ENCODE assay signal across 7 cellular contexts in the genomic region with DNA sequence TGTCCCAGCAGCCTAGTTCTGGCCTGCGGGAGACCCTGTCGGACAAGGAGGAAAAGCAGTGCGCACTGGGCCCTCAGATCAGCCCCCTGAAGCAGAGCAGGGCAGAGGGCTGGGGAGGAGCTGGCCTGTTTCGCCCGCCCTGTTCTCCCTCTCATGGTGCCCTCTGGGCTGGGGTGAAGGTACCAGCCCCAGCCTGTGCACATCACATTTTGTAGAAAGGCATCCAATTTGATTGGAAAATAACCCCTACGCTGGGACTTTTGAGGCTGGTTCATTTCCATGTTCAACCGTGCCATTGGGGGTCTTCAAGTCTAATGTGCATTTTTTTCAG. TPM values are rescaled to one million over a fixed set of nuclear protein-coding genes. Genes with fewer than 3 reads are reported as not detected.
A peak's percentile ranks its signal among the peaks of the same experiment; 100 is the strongest.
DNase-seq lines count a peak whose midpoint lies in the region; ATAC-seq and TF ChIP-seq lines count a peak whose summit lies in the region.

No MANE protein-coding gene starts in this region.

- H3K27me3 Mint-ChIP-seq in T-cell = no peaks in the 10 kb centered on the region

- H3K36me3 Mint-ChIP-seq in T-cell = no peaks in the 10 kb centered on the region
- H3K36me3 Mint-ChIP-seq in stimulated activated effector memory CD8-positive, alpha-beta T cell treated with anti-CD3 and anti-CD28 coated beads, Interleukin-12 subunit alpha, Interleukin-12 subunit beta, amount 100 ng/mL, for 72 hours = peaks cover 51% of the 10 kb centered on the region

- DNase-seq in HFF-Myc (ENCODE audit: extremely low read depth, low read depth) (no peak), T-cell (no peak), left ventricle myocardium inferior (no peak), foreskin melanocyte (no peak), NCI-H2081 (lab: John Stamatoyannopoulos, UW) (no peak)
- DNase-seq in stimulated activated effector memory CD8-positive, alpha-beta T cell treated with anti-CD3 and anti-CD28 coated beads, Interleukin-12 subunit alpha, Interleukin-12 subunit beta, amount 100 ng/mL, for 72 hours (ENCODE audit: low spot score in 2 of 2) = no peak
- no peak for DNase-seq in activated CD4-positive, CD25-positive, alpha-beta regulatory T cell (lab: John Stamatoyannopoulos, UW)

- POLR2A ChIA-PET in T-cell (lab: Charles Lee) = interaction anchor here in 1 of 2 donors (1.3 kb wide), 1 partner anchor 22 kb away, joined by 4 read pairs; no protein-coding TSS in a partner anchor

- H3K27ac Mint-ChIP-seq in T-cell = peak overlapping the region; percentile 97 to 98
- H3K27ac Mint-ChIP-seq in stimulated activated effector memory CD8-positive, alpha-beta T cell treated with anti-CD3 and anti-CD28 coated beads, Interleukin-12 subunit alpha, Interleukin-12 subunit beta, amount 100 ng/mL, for 72 hours = peak overlapping the region; percentile 89

- no peak for ATAC-seq in T-cell (replicated peaks in 1 of 4)
- ATAC-seq in stimulated activated effector memory CD8-positive, alpha-beta T cell treated with anti-CD3 and anti-CD28 coated beads, Interleukin-12 subunit alpha, Interleukin-12 subunit beta, amount 100 ng/mL, for 72 hours = no peak

- H3K9me3 Mint-ChIP-seq in T-cell = no peaks in the 10 kb centered on the region
- H3K9me3 Mint-ChIP-seq in stimulated activated effector memory CD8-positive, alpha-beta T cell treated with anti-CD3 and anti-CD28 coated beads, Interleukin-12 subunit alpha, Interleukin-12 subunit beta, amount 100 ng/mL, for 72 hours = no peaks in the 10 kb centered on the region

- peak overlapping the region; percentile 85 to 96 (median 94) for H3K4me3 Mint-ChIP-seq in T-cell
- peak overlapping the region; percentile 87 for H3K4me3 Mint-ChIP-seq in stimulated activated effector memory CD8-positive, alpha-beta T cell treated with anti-CD3 and anti-CD28 coated beads, Interleukin-12 subunit alpha, Interleukin-12 subunit beta, amount 100 ng/mL, for 72 hours

- TF ChIP-seq CTCF in HFF-Myc (IDR thresholded peaks at IDR 0.05; ENCODE audit: low read depth, low read length, missing control alignments) = no peak
- no peak for TF ChIP-seq CTCF in left ventricle myocardium inferior (IDR thresholded peaks at IDR 0.05; ENCODE audit: borderline replicate concordance)

- H3K36me3 ChIP-seq in left ventricle myocardium inferior = no peaks in the 10 kb centered on the region

- intact Hi-C loops in left ventricle myocardium inferior (cut with micrococcal nuclease) = no loop called here

- H3K4me1 Mint-ChIP-seq in T-cell = peaks cover 19 to 28% (median 26%) of the 10 kb centered on the region in 3 donors
- H3K4me1 Mint-ChIP-seq in stimulated activated effector memory CD8-positive, alpha-beta T cell treated with anti-CD3 and anti-CD28 coated beads, Interleukin-12 subunit alpha, Interleukin-12 subunit beta, amount 100 ng/mL, for 72 hours = peaks cover 29% of the 10 kb centered on the region

- CTCF ChIA-PET in T-cell (lab: Charles Lee) = no interaction called here

- no peaks in the 10 kb centered on the region for H3K9me3 ChIP-seq in left ventricle myocardium inferior (replicated peaks)

- no peak overlapping the region for H3K27ac ChIP-seq in left ventricle myocardium inferior (replicated peaks)

- peak overlapping the region; percentile 90 for H3K4me3 ChIP-seq in HFF-Myc (replicated peaks; ENCODE audit: low read depth, low read length)
- peak overlapping the region; percentile 90 for H3K4me3 ChIP-seq in left ventricle myocardium inferior

- peaks cover 46% of the 10 kb centered on the region for H3K4me1 ChIP-seq in left ventricle myocardium inferior

- H3K27me3 ChIP-seq in left ventricle myocardium inferior (ENCODE audit: low read depth) = no peaks in the 10 kb centered on the region

RNA-seq across cellular contexts. Expression of gene NAP1L4, which starts 0.8 kb away (rescaled TPM):
- total RNA-seq in T-cell (100 to 1,000 TPM; 253 to 388 (median 299) TPM), left ventricle myocardium inferior (175 TPM)
